ENCODE assay signal across 8 cellular contexts in the genomic region with DNA sequence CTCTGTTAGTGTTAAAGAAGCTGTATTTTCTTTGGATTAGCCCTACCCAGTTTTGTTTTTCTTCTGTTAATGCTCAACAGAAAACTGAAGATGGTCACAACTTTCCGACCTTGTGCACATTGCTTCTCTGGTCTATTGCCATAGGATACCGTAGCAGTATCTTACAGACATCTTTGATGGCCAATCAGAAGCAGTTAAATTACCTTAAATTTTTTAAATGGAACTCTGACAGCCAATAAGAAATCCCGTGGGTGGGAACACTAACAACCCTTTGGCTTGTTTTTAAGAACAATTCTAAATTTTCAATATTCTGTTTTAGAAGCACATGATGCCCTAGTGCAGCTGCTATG. TPM values are rescaled to one million over a fixed set of nuclear protein-coding genes. Genes with fewer than 3 reads are reported as not detected.
DNase-seq lines count a peak whose midpoint lies in the region; ATAC-seq lines count a peak whose summit lies in the region.

No MANE protein-coding gene starts in this region.

- H3K23ac ChIP-seq in trophoblast cell (ENCODE audit: low read length) = no peak overlapping the region

- H3K4me1 Mint-ChIP-seq in activated naive CD4-positive, alpha-beta T cell treated with anti-CD3 and anti-CD28 coated beads, Interleukin-2, amount 50 U/mL, for 24 hours = peaks cover 76% of the 10 kb centered on the region
- peaks cover 63% of the 10 kb centered on the region for H3K4me1 Mint-ChIP-seq in activated CD8-positive, alpha-beta T cell treated with anti-CD3 and anti-CD28 coated beads, Interleukin-2, amount 10 ng/mL, durations not matched to agents 7 days and 5 days (ENCODE audit: low read depth)

- no peak overlapping the region for H3K4me3 ChIP-seq in trophoblast cell (ENCODE audit: low read depth, low read length)

- no peaks in the 10 kb centered on the region for H3K9me3 ChIP-seq in trophoblast cell (ENCODE audit: insufficient read depth, low read depth, low read length)

- no peak overlapping the region for H2BK5ac ChIP-seq in trophoblast cell (ENCODE audit: low read depth, low read length, poor library complexity)

- peaks cover 4% of the 10 kb centered on the region for H3K79me2 ChIP-seq in trophoblast cell (ENCODE audit: control insufficient read depth, insufficient read depth, low read length, poor library complexity)

- H3K4ac ChIP-seq in trophoblast cell (ENCODE audit: low read depth, low read length) = no peak overlapping the region

- H4K8ac ChIP-seq in trophoblast cell (ENCODE audit: low read depth, low read length) = no peak overlapping the region

- H2AFZ ChIP-seq in trophoblast cell (ENCODE audit: insufficient read depth, low read length, poor library complexity) = no peak overlapping the region

- no peak overlapping the region for H2AK5ac ChIP-seq in trophoblast cell (ENCODE audit: low read length)

- no peak overlapping the region for H4K12ac ChIP-seq in trophoblast cell (ENCODE audit: low read depth, low read length)

- H3K27ac ChIP-seq in trophoblast cell (ENCODE audit: low read depth, low read length) = peak overlapping the region; percentile 89

- peaks cover 2 to 7% of the 10 kb centered on the region in 2 experiments for H3K4me1 ChIP-seq in trophoblast cell (ENCODE audit: control insufficient read depth in 1 of 2, insufficient read depth in 2 of 2, low read length in 2 of 2)

- peak; percentile 53 for ATAC-seq in HG02678 (IDR thresholded peaks at IDR 0.05; ENCODE audit: unreplicated experiment)
- ATAC-seq in activated CD8-positive, alpha-beta T cell treated with anti-CD3 and anti-CD28 coated beads, Interleukin-2, amount 10 ng/mL, durations not matched to agents 7 days and 5 days = peak; percentile 82

- H3K27me3 ChIP-seq in trophoblast cell (ENCODE audit: insufficient read depth, low read length) = no peaks in the 10 kb centered on the region

- POLR2A ChIA-PET in activated CD8-positive, alpha-beta T cell treated with anti-CD3 and anti-CD28 coated beads, Interleukin-2, amount 10 ng/mL, durations not matched to agents 7 days and 5 days (lab: Charles Lee) = interaction anchor here (0.6 to 5.2 kb wide), 4 partner anchors 9 to 78 kb away, joined by 3 to 66 read pairs (median 6); a partner anchor contains a TSS

- H3K27ac Mint-ChIP-seq in activated naive CD4-positive, alpha-beta T cell treated with anti-CD3 and anti-CD28 coated beads, Interleukin-2, amount 50 U/mL, for 24 hours = peak overlapping the region; percentile 92
- peak overlapping the region; percentile 98 for H3K27ac Mint-ChIP-seq in activated CD8-positive, alpha-beta T cell treated with anti-CD3 and anti-CD28 coated beads, Interleukin-2, amount 10 ng/mL, durations not matched to agents 7 days and 5 days

- no peak overlapping the region for H3K18ac ChIP-seq in trophoblast cell (ENCODE audit: low read length)

- H3K4me3 Mint-ChIP-seq in activated naive CD4-positive, alpha-beta T cell treated with anti-CD3 and anti-CD28 coated beads, Interleukin-2, amount 50 U/mL, for 24 hours = peak overlapping the region; percentile 93
- H3K4me3 Mint-ChIP-seq in activated CD8-positive, alpha-beta T cell treated with anti-CD3 and anti-CD28 coated beads, Interleukin-2, amount 10 ng/mL, durations not matched to agents 7 days and 5 days = peak overlapping the region; percentile 98

- H3K4me2 ChIP-seq in trophoblast cell (ENCODE audit: low read length) = peak overlapping the region; percentile 79

- no peaks in the 10 kb centered on the region for H3K9me3 Mint-ChIP-seq in activated naive CD4-positive, alpha-beta T cell treated with anti-CD3 and anti-CD28 coated beads, Interleukin-2, amount 50 U/mL, for 24 hours
- H3K9me3 Mint-ChIP-seq in activated CD8-positive, alpha-beta T cell treated with anti-CD3 and anti-CD28 coated beads, Interleukin-2, amount 10 ng/mL, durations not matched to agents 7 days and 5 days (ENCODE audit: insufficient read depth) = no peaks in the 10 kb centered on the region

- no peak overlapping the region for H2BK120ac ChIP-seq in trophoblast cell (ENCODE audit: insufficient read depth, low read length, poor library complexity)

- H3K9ac ChIP-seq in trophoblast cell (ENCODE audit: low read length) = peak overlapping the region; percentile 69

- peaks cover 5% of the 10 kb centered on the region for H3K36me3 Mint-ChIP-seq in activated naive CD4-positive, alpha-beta T cell treated with anti-CD3 and anti-CD28 coated beads, Interleukin-2, amount 50 U/mL, for 24 hours
- peaks cover 41% of the 10 kb centered on the region for H3K36me3 Mint-ChIP-seq in activated CD8-positive, alpha-beta T cell treated with anti-CD3 and anti-CD28 coated beads, Interleukin-2, amount 10 ng/mL, durations not matched to agents 7 days and 5 days (ENCODE audit: low read depth)

- no peaks in the 10 kb centered on the region for H3K27me3 Mint-ChIP-seq in activated naive CD4-positive, alpha-beta T cell treated with anti-CD3 and anti-CD28 coated beads, Interleukin-2, amount 50 U/mL, for 24 hours
- no peaks in the 10 kb centered on the region for H3K27me3 Mint-ChIP-seq in activated CD8-positive, alpha-beta T cell treated with anti-CD3 and anti-CD28 coated beads, Interleukin-2, amount 10 ng/mL, durations not matched to agents 7 days and 5 days (ENCODE audit: low read depth)

- no peaks in the 10 kb centered on the region for H3K36me3 ChIP-seq in trophoblast cell (ENCODE audit: control insufficient read depth in 1 of 2, insufficient read depth in 2 of 2, low read length in 2 of 2)

- WGBS in trophoblast cell (ENCODE audit: extremely low coverage, insufficient coverage, insufficient read length) = no CpG with 5 or more reads among the region's 3 CpGs

- CTCF ChIA-PET in activated CD8-positive, alpha-beta T cell treated with anti-CD3 and anti-CD28 coated beads, Interleukin-2, amount 10 ng/mL, durations not matched to agents 7 days and 5 days (lab: Charles Lee) = interaction anchor here (1.1 to 5.4 kb wide), 5 partner anchors 9 to 141 kb away, joined by 3 to 41 read pairs (median 10); a partner anchor contains a TSS

- H3K79me1 ChIP-seq in trophoblast cell (ENCODE audit: low read length) = peaks cover 7% of the 10 kb centered on the region

- no peak overlapping the region for H3K14ac ChIP-seq in trophoblast cell (ENCODE audit: low read length)

- DNase-seq in activated naive CD4-positive, alpha-beta T cell treated with anti-CD3 and anti-CD28 coated beads, Interleukin-2, amount 50 U/mL, for 16 hours = no peak
- DNase-seq in NCI-H1436 (lab: John Stamatoyannopoulos, UW) (peak; percentile 72), glomerular visceral epithelial cell (ENCODE audit: extremely low spot score) (peak; percentile 74), trophoblast cell (no peak)
- no peak for DNase-seq in activated CD8-positive, alpha-beta T cell treated with anti-CD3 and anti-CD28 coated beads, Interleukin-2, amount 10 ng/mL, durations not matched to agents 7 days and 5 days
- DNase-seq in stimulated activated CD4-positive, alpha-beta T cell treated with anti-CD3 and anti-CD28 coated beads, Interleukin-2, amount 100 ng/mL, for 24 hours = no peak

- H2BK12ac ChIP-seq in trophoblast cell (ENCODE audit: low read length) = no peak overlapping the region

- H4K91ac ChIP-seq in trophoblast cell (ENCODE audit: low read depth, low read length) = no peak overlapping the region

RNA-seq across cellular contexts. Expression of a gene that starts 17.2 kb away (rescaled TPM):
- total RNA-seq in activated CD8-positive, alpha-beta T cell treated with anti-CD3 and anti-CD28 coated beads, Interleukin-2, amount 10 ng/mL, durations not matched to agents 7 days and 5 days = 10 to 100 TPM; 71.5 to 74.4 TPM
- polyA plus RNA-seq in trophoblast cell (2013) = 64.7 and 72.6 TPM in 2 replicates

RNA-seq across cellular contexts. Expression of a gene that starts 43.2 kb away (rescaled TPM):
- 1 to 10 TPM; 4.7 to 6.2 TPM for total RNA-seq in activated CD8-positive, alpha-beta T cell treated with anti-CD3 and anti-CD28 coated beads, Interleukin-2, amount 10 ng/mL, durations not matched to agents 7 days and 5 days
- 1.0 and 1.1 TPM in 2 replicates for polyA plus RNA-seq in trophoblast cell (2013)

Comparison
In these comparisons a context has a peak if more than half of its experiments do, and no peak if none do; other contexts are left out.
1. DNase-seq: peak in NCI-H1436 (single experiment) and glomerular visceral epithelial cell (single experiment); none in activated naive CD4-positive, alpha-beta T cell treated with anti-CD3 and anti-CD28 coated beads, Interleukin-2, amount 50 U/mL, for 16 hours (single experiment), activated CD8-positive, alpha-beta T cell treated with anti-CD3 and anti-CD28 coated beads, Interleukin-2, amount 10 ng/mL, durations not matched to agents 7 days and 5 days (single experiment), trophoblast cell (0 of 2) and stimulated activated CD4-positive, alpha-beta T cell treated with anti-CD3 and anti-CD28 coated beads, Interleukin-2, amount 100 ng/mL, for 24 hours (0 of 2).